ENCODE assay signal across 34 cellular contexts in genomic region chr5:511476-511875, GRCh38.
"Had no signal": no experiment of that assay in that cellular context is flagged by ENCODE, and none has a peak within 500 bp of the region (broad histone marks: within the 10 kb centered on the region; RNA-seq: fewer than 3 reads in every experiment).

No MANE protein-coding gene starts in this region.

- H3K9me3 ChIP-seq: MG63 had no signal

- H3K27ac ChIP-seq: KMS-11 had no signal

- H3K4me2 ChIP-seq: KMS-11 had no signal

- DNase-seq: Karpas-422, Kasumi-1, KG1, MG63, MM.1S, NCI-H1048, NCI-H1092, NCI-H1092 treated with DMSO at 0.1 percent for 48 hours, NCI-H1105, NCI-H1105 treated with DMSO at 0.1 percent for 48 hours, NCI-H1417, NCI-H1417 treated with DMSO at 0.1 percent for 48 hours, NCI-H1436, NCI-H1436 treated with DMSO at 0.1 percent for 48 hours, NCI-H146, NCI-H1694, NCI-H1694 treated with DMSO at 0.1 percent for 48 hours, NCI-H187, NCI-H187 treated with DMSO at 0.1 percent for 48 hours, NCI-H1930, NCI-H2029, NCI-H2029 treated with DMSO at 0.1 percent for 48 hours, NCI-H2081, NCI-H2081 treated with DMSO at 0.1 percent for 48 hours, NCI-H2107, NCI-H2171, NCI-H2171 treated with DMSO at 0.1 percent for 48 hours, NCI-H2227 treated with DMSO at 0.1 percent for 48 hours, NCI-H226, NCI-H345, NCI-H446, NCI-H446 treated with DMSO at 0.1 percent for 48 hours, NCI-H510A had no signal

- H3K27me3 ChIP-seq: MG63 had no signal

- H3K9ac ChIP-seq: KMS-11 had no signal

- H3K4me3 ChIP-seq: MG63 had no signal

- H3K36me3 ChIP-seq: MG63 had no signal
